In the genomic region with DNA sequence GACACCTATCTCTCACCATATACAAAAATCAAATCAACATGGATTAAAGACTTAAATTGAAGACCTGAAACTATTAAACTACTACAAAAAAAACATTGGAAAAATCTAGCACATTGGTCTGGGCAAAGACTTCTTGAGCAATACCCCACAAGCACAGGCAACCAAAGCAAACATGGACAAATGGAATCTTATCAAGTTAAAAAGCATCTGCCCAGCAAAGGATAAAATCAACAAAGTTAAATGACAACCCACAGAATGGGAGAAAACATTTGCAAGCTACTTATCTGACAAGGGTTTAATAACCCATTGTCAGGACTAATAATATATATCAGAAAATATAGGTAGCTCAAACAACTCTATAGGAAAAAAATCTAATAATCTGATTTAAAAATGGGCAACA, we compare ENCODE assay signal across 25 cellular contexts.
DNase-seq lines count a peak whose midpoint lies in the region; ATAC-seq, FAIRE-seq and TF ChIP-seq lines count a peak whose summit lies in the region.
"Had no signal": no experiment of that assay in that cellular context is flagged by ENCODE, and none has a peak within 500 bp of the region (broad histone marks: within the 10 kb centered on the region; RNA-seq: fewer than 3 reads in every experiment).

No MANE protein-coding gene starts in this region.

- H3K4me3 ChIP-seq in liver (ENCODE audit: low read depth in 1 of 3, low read length in 3 of 3) = no peak overlapping the region
- H3K4me3 ChIP-seq in HepG2 (replicated peaks in 1 of 3; ENCODE audit: insufficient read depth in 1 of 3, low read depth in 2 of 3, low read length in 3 of 3) = no peak overlapping the region
- H3K4me3 ChIP-seq in right lobe of liver = no peak overlapping the region
- no peak overlapping the region for H3K4me3 ChIP-seq in lower leg skin (ENCODE audit: low read depth, poor library complexity, severe bottlenecking)
- H3K4me3 ChIP-seq: BLaER1, GM12878 had no signal

- H3K4me1 ChIP-seq in liver (ENCODE audit: control insufficient read depth in 4 of 4, insufficient read depth in 4 of 4, low read length in 3 of 4) = no peaks in the 10 kb centered on the region
- no peaks in the 10 kb centered on the region for H3K4me1 ChIP-seq in HepG2 (ENCODE audit: insufficient read depth, low read length)
- H3K4me1 ChIP-seq in right lobe of liver = no peaks in the 10 kb centered on the region
- H3K4me1 ChIP-seq: BE2C, BLaER1 had no signal

- H3K27ac ChIP-seq in liver (ENCODE audit: low read depth in 1 of 2, low read length in 2 of 2) = no peak overlapping the region
- no peak overlapping the region for H3K27ac ChIP-seq in HepG2 (ENCODE audit: extremely low read length, insufficient read depth, low read length)
- H3K27ac ChIP-seq in right lobe of liver = peak overlapping the region in 1 of 3 donors; percentile 51
- H3K27ac ChIP-seq: 22Rv1, BLaER1 had no signal

- peaks cover 0 to 3% (median 0%) of the 10 kb centered on the region in 4 donors for H3K9me3 ChIP-seq in liver (ENCODE audit: control insufficient read depth in 4 of 4, low read length in 3 of 4)
- H3K9me3 ChIP-seq in HepG2 (ENCODE audit: low read length) = no peaks in the 10 kb centered on the region
- H3K9me3 ChIP-seq in right lobe of liver = no peaks in the 10 kb centered on the region
- H3K9me3 ChIP-seq: BE2C had no signal

- ATAC-seq in HepG2 (no peak), right lobe of liver (peak in 3 of 4 donors; percentile 27 to 65 (median 47))
- ATAC-seq: GM12878 had no signal

- DNase-seq in HepG2 (ENCODE audit: low spot score) (no peak), right lobe of liver (no peak), NCI-H2196 treated with DMSO at 0.1 percent for 48 hours (lab: John Stamatoyannopoulos, UW; ENCODE audit: unreplicated experiment) (no peak), lower leg skin (ENCODE audit: low spot score in 2 of 2) (no peak)
- DNase-seq: ACHN; BE2C; C1 segment of cervical spinal cord; CD4-positive, alpha-beta memory T cell; CD4-positive, CD25-positive, alpha-beta regulatory T cell; CD8-positive, alpha-beta memory T cell; COR-L47; DMS 273 treated with DMSO at 0.1 percent for 48 hours; DMS153; DMS53; DMS79; DND-41; EL; GDM1 had no signal

- H2AFZ ChIP-seq in HepG2 (ENCODE audit: low read length) = no peak overlapping the region

- in situ Hi-C loops in HepG2 (cut with HindIII; ENCODE audit: extremely low pct_ligation_motif_present, low pct_unique_long_range_greater_than_20kb) = no loop called here

- no peaks in the 10 kb centered on the region for H3K27me3 ChIP-seq in liver (ENCODE audit: control insufficient read depth in 4 of 4, insufficient read depth in 4 of 4, low read length in 3 of 4)
- no peaks in the 10 kb centered on the region for H3K27me3 ChIP-seq in HepG2 (ENCODE audit: control insufficient read depth in 1 of 2, insufficient read depth in 2 of 2, low read length in 2 of 2)
- H3K27me3 ChIP-seq in right lobe of liver = no peaks in the 10 kb centered on the region
- H3K27me3 ChIP-seq: BE2C, BLaER1 had no signal

- H3K4me2 ChIP-seq in HepG2 (ENCODE audit: low read depth, low read length) = no peak overlapping the region
- H3K4me2 ChIP-seq: BLaER1 had no signal

- TF ChIP-seq POLR2A in HepG2 (IDR thresholded peaks at IDR 0.05; ENCODE audit: insufficient read depth in 1 of 2, low read depth in 2 of 2, low read length in 2 of 2) (no peak), right lobe of liver (IDR thresholded peaks at IDR 0.05) (no peak), lower leg skin (IDR thresholded peaks at IDR 0.05) (no peak)

- no TSS peak for BruUV-seq in HepG2 (replicated peaks; lab: Mats Ljungman, UMichigan)

- TF ChIP-seq EP300 in HepG2 (IDR thresholded peaks at IDR 0.05; ENCODE audit: low read depth in 2 of 2, low read length in 2 of 2) = no peak
- TF ChIP-seq EP300 in HepG2 (CRISPR knock-in tag; IDR thresholded peaks at IDR 0.05; ENCODE audit: borderline replicate concordance) = no peak

- H3K79me2 ChIP-seq in HepG2 (ENCODE audit: insufficient read depth, low read length) = no peaks in the 10 kb centered on the region

- H4K20me1 ChIP-seq in HepG2 (ENCODE audit: insufficient read depth, low read length) = no peaks in the 10 kb centered on the region
- H4K20me1 ChIP-seq: BLaER1 had no signal

- no peaks in the 10 kb centered on the region for H3K36me3 ChIP-seq in liver (ENCODE audit: control insufficient read depth in 4 of 4, insufficient read depth in 3 of 4, low read depth in 1 of 4, low read length in 3 of 4)
- H3K36me3 ChIP-seq in HepG2 (replicated peaks in 1 of 2; ENCODE audit: control insufficient read depth in 1 of 2, insufficient read depth in 2 of 2, low read length in 2 of 2) = no peaks in the 10 kb centered on the region
- H3K36me3 ChIP-seq in right lobe of liver = no peaks in the 10 kb centered on the region
- H3K36me3 ChIP-seq: BE2C, BLaER1 had no signal

- CTCF ChIA-PET in HepG2 (lab: Yijun Ruan, JAX; ENCODE audit: low intra/inter-chr PET ratio, low total read pairs) = no interaction called here

- POLR2A ChIA-PET in HepG2 (lab: Yijun Ruan, JAX) = no interaction called here

- intact Hi-C loops in HepG2 (cut with micrococcal nuclease; ENCODE audit: unreplicated experiment) (no loop called here), right lobe of liver (cut with DNase I) (no loop called here), lower leg skin (cut with DNase I; ENCODE audit: low total_unique reads) (no loop called here)

- TF ChIP-seq CTCF in liver (IDR thresholded peaks at IDR 0.05; ENCODE audit: low read depth, low read length, missing input control) (no peak), HepG2 (CRISPR knock-in tag; IDR thresholded peaks at IDR 0.05) (no peak), right lobe of liver (IDR thresholded peaks at IDR 0.05) (no peak), lower leg skin (IDR thresholded peaks at IDR 0.05) (no peak)

- FAIRE-seq in HepG2 (lab: Jason Lieb, UNC) = no peak
- FAIRE-seq in colon (lab: Jason Lieb, UNC) = peak; percentile 73
- FAIRE-seq: GM12878, GM12892, GM18507 had no signal

- H3K9ac ChIP-seq in liver (ENCODE audit: low read depth in 1 of 2, low read length in 2 of 2) (no peak overlapping the region), HepG2 (ENCODE audit: insufficient read depth, low read depth, low read length) (no peak overlapping the region)
- H3K9ac ChIP-seq: BLaER1 had no signal

- TF ChIP-seq RAD21 in liver (IDR thresholded peaks at IDR 0.05) = peak in 1 of 2 donors; percentile 43
- no peak for TF ChIP-seq RAD21 in HepG2 (CRISPR knock-in tag; IDR thresholded peaks at IDR 0.05)

TF ChIP-seq in liver, 16 proteins besides CTCF, POLR2A, EP300 and RAD21 (continues in another document):
- TF ChIP-seq FOXA1 (IDR thresholded peaks at IDR 0.05) = no peak
- TF ChIP-seq, protein P1, sequence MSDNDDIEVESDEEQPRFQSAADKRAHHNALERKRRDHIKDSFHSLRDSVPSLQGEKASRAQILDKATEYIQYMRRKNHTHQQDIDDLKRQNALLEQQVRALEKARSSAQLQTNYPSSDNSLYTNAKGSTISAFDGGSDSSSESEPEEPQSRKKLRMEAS (IDR thresholded peaks at IDR 0.05) = peak; percentile 22

TF ChIP-seq in HepG2, 621 proteins besides CTCF, POLR2A, EP300 and RAD21:
- TF ChIP-seq ELF1 (CRISPR knock-in tag; IDR thresholded peaks at IDR 0.05) (no peak), ZFP36 (IDR thresholded peaks at IDR 0.05; ENCODE audit: borderline replicate concordance, low read depth, low read length, partially characterized antibody) (no peak), HIVEP1 (CRISPR knock-in tag; IDR thresholded peaks at IDR 0.05) (no peak), MZF1 (CRISPR knock-in tag; IDR thresholded peaks at IDR 0.05; ENCODE audit: borderline replicate concordance) (no peak), PAWR (CRISPR knock-in tag; IDR thresholded peaks at IDR 0.05; ENCODE audit: borderline replicate concordance) (no peak), NR2F2 (IDR thresholded peaks at IDR 0.05; ENCODE audit: borderline replicate concordance, low read depth) (no peak)
- TF ChIP-seq, protein P2, sequence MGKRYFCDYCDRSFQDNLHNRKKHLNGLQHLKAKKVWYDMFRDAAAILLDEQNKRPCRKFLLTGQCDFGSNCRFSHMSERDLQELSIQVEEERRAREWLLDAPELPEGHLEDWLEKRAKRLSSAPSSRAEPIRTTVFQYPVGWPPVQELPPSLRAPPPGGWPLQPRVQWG (CRISPR knock-in tag; IDR thresholded peaks at IDR 0.05; ENCODE audit: borderline replicate concordance, low read depth) = no peak
